ENCODE assay signal across 1 cellular context in genomic region chr12:6534914-6535696, GRCh38.
TF ChIP-seq lines count a peak whose summit lies in the region.

No MANE protein-coding gene starts in this region.

TF ChIP-seq in A549, 52 proteins besides CTCF, POLR2A, EP300 and RAD21 (continued from another document):
- TF ChIP-seq CHD4 (IDR thresholded peaks at IDR 0.05; ENCODE audit: borderline replicate concordance) = no peak
- TF ChIP-seq MAX (IDR thresholded peaks at IDR 0.05) = peak; percentile 84
- TF ChIP-seq EHF (CRISPR knock-in tag; IDR thresholded peaks at IDR 0.05) = no peak
- no peak; the same call in 1 of the 2 replicates for TF ChIP-seq PBX3 (IDR thresholded peaks at IDR 0.05)
- peak in 1 of 2 experiments; percentile 52; a peak in 2 of 5 replicates for TF ChIP-seq JUN (IDR thresholded peaks at IDR 0.05)
- no peak for TF ChIP-seq SREBF2 (IDR thresholded peaks at IDR 0.05)
- no peak for TF ChIP-seq BCL3 (IDR thresholded peaks at IDR 0.05)
- TF ChIP-seq HOXB5 (CRISPR knock-in tag; IDR thresholded peaks at IDR 0.05) = 0 out of 2 replicates have a peak, but pooled peaks have one; percentile 41
- no peak for TF ChIP-seq PHF8 (IDR thresholded peaks at IDR 0.05; ENCODE audit: borderline replicate concordance, low read depth)
- no peak for TF ChIP-seq HES2 (IDR thresholded peaks at IDR 0.05)
- TF ChIP-seq MAFK (IDR thresholded peaks at IDR 0.05; ENCODE audit: partially characterized antibody) = peak; percentile 59
- TF ChIP-seq GATA3 (IDR thresholded peaks at IDR 0.05; ENCODE audit: borderline replicate concordance) = peak; percentile 8; the same call in 1 of the 2 replicates
- peak; percentile 58; the same call in 1 of the 2 replicates for TF ChIP-seq ESRRA (IDR thresholded peaks at IDR 0.05; ENCODE audit: borderline replicate concordance, low read length)
- 0 out of 4 replicates have a peak, but pooled peaks of 1 of the 2 experiments have one; percentile 36 for TF ChIP-seq CEBPB (IDR thresholded peaks at IDR 0.05)
- peak; percentile 55; the same call in 1 of the 2 replicates for TF ChIP-seq BHLHE40 (IDR thresholded peaks at IDR 0.05; ENCODE audit: low read depth, low read length)
- no peak for TF ChIP-seq EHMT2 (IDR thresholded peaks at IDR 0.05; ENCODE audit: low read depth)
- peak; percentile 85 for TF ChIP-seq USF2 (IDR thresholded peaks at IDR 0.05)
- TF ChIP-seq ZC3H11A (IDR thresholded peaks at IDR 0.05) = no peak
- no peak for TF ChIP-seq RFX5 (IDR thresholded peaks at IDR 0.05)
- TF ChIP-seq NR3C1 (IDR thresholded peaks at IDR 0.05) = no peak
- TF ChIP-seq SMC3 (IDR thresholded peaks at IDR 0.05) = no peak
- no peak for TF ChIP-seq ZNF302 (CRISPR knock-in tag; IDR thresholded peaks at IDR 0.05)
- TF ChIP-seq CHD2 (IDR thresholded peaks at IDR 0.05; ENCODE audit: low read length, partially characterized antibody) = no peak
- TF ChIP-seq HMGXB4 (CRISPR knock-in tag; IDR thresholded peaks at IDR 0.05; ENCODE audit: borderline replicate concordance) = peak; percentile 33
- no peak for TF ChIP-seq MAZ (IDR thresholded peaks at IDR 0.05; ENCODE audit: borderline replicate concordance, low read depth, low read length)
- TF ChIP-seq HDAC2 (IDR thresholded peaks at IDR 0.05) = no peak
- TF ChIP-seq NFE2L2 (conservative IDR thresholded peaks at IDR 0.05; ENCODE audit: low read length) = no peak
- no peak for TF ChIP-seq ELK1 (IDR thresholded peaks at IDR 0.05; ENCODE audit: low read depth, low read length)
- peak; percentile 23; the same call in 1 of the 2 replicates for TF ChIP-seq RARB (CRISPR knock-in tag; IDR thresholded peaks at IDR 0.05)
- TF ChIP-seq KDM1A (IDR thresholded peaks at IDR 0.05; ENCODE audit: low read depth) = no peak
- TF ChIP-seq CBX8 (IDR thresholded peaks at IDR 0.05) = no peak
- TF ChIP-seq ZSCAN20 (CRISPR knock-in tag; IDR thresholded peaks at IDR 0.05) = no peak
- no peak for TF ChIP-seq JUNB (IDR thresholded peaks at IDR 0.05)
- TF ChIP-seq POLR2AphosphoS2 (conservative IDR thresholded peaks at IDR 0.05; ENCODE audit: low read length) = 0 out of 2 replicates have a peak, but pooled peaks have one; percentile 66
- TF ChIP-seq KDM5A (IDR thresholded peaks at IDR 0.05) = 0 out of 2 replicates have a peak, but pooled peaks have one; percentile 21
- no peak for TF ChIP-seq ATOH8 (CRISPR knock-in tag; IDR thresholded peaks at IDR 0.05; ENCODE audit: low read depth)
- no peak for TF ChIP-seq CBX2 (IDR thresholded peaks at IDR 0.05; ENCODE audit: borderline replicate concordance, low read depth)
- TF ChIP-seq E2F6 (IDR thresholded peaks at IDR 0.05; ENCODE audit: borderline replicate concordance, low read depth) = no peak
- peak; percentile 72 for TF ChIP-seq HOXA7 (CRISPR knock-in tag; IDR thresholded peaks at IDR 0.05)
- TF ChIP-seq ZFP36 (IDR thresholded peaks at IDR 0.05; ENCODE audit: borderline replicate concordance, partially characterized antibody) = no peak
- TF ChIP-seq TFCP2L1 (CRISPR knock-in tag; IDR thresholded peaks at IDR 0.05) = peak; percentile 95; the same call in 1 of the 2 replicates
- 0 out of 2 replicates have a peak, but pooled peaks have one; percentile 21 for TF ChIP-seq REST (IDR thresholded peaks at IDR 0.05)
- TF ChIP-seq RNF2 (IDR thresholded peaks at IDR 0.05; ENCODE audit: borderline replicate concordance, low read depth) = no peak
- TF ChIP-seq FOSB (CRISPR knock-in tag; IDR thresholded peaks at IDR 0.05) = peak; percentile 17
- TF ChIP-seq HOXB13 (CRISPR knock-in tag; IDR thresholded peaks at IDR 0.05; ENCODE audit: low read depth) = no peak
- TF ChIP-seq NPAS2 (CRISPR knock-in tag; IDR thresholded peaks at IDR 0.05; ENCODE audit: borderline replicate concordance) = peak; percentile 74
- no peak for TF ChIP-seq FOSL2 (IDR thresholded peaks at IDR 0.05)
- TF ChIP-seq FOSL2 (CRISPR knock-in tag; IDR thresholded peaks at IDR 0.05) = peak; percentile 54
- no peak for TF ChIP-seq FOXS1 (CRISPR knock-in tag; IDR thresholded peaks at IDR 0.05)
- TF ChIP-seq RCOR1 (IDR thresholded peaks at IDR 0.05; ENCODE audit: low read depth, low read length) = no peak
